17 cellular contexts compared by ENCODE assay signal in genomic region chr1:183197762-183198161, GRCh38. TPM values are rescaled to one million over a fixed set of nuclear protein-coding genes. Genes with fewer than 3 reads are reported as not detected.
DNase-seq lines count a peak whose midpoint lies in the region; ATAC-seq and TF ChIP-seq lines count a peak whose summit lies in the region.
"Had no signal": no experiment of that assay in that cellular context is flagged by ENCODE, and none has a peak within 500 bp of the region (broad histone marks: within the 10 kb centered on the region; RNA-seq: fewer than 3 reads in every experiment).

No MANE protein-coding gene starts in this region.

- peaks cover 55% of the 10 kb centered on the region for H3K4me1 ChIP-seq in RWPE2 (ENCODE audit: insufficient read depth, poor library complexity, severe bottlenecking)

- H3K27ac ChIP-seq in RWPE2 (ENCODE audit: poor library complexity, severe bottlenecking), result peak overlapping the region; percentile 96
- H3K27ac ChIP-seq in epithelial cell of prostate, result peak overlapping the region; percentile 98
- H3K27ac ChIP-seq: BLaER1, PC-9 had no signal

- H3K4me3 ChIP-seq in RWPE2 (ENCODE audit: severe bottlenecking), result no peak overlapping the region
- H3K4me3 ChIP-seq: BLaER1, MG63, PC-9 had no signal

- no TSS peak for BruUV-seq in Calu3 (replicated peaks; lab: Mats Ljungman, UMichigan)

- no peaks in the 10 kb centered on the region for H3K9me3 ChIP-seq in RWPE2 (ENCODE audit: severe bottlenecking)
- H3K9me3 ChIP-seq: BLaER1, MG63 had no signal

- no peak for ATAC-seq in RWPE2 (ENCODE audit: low read depth)
- ATAC-seq in stimulated activated naive CD8-positive, alpha-beta T cell treated with anti-CD3 and anti-CD28 coated beads, Interleukin-15, Interleukin-2, amounts not matched to agents 100 U/mL and 50 U/mL, for 24 hours, result no peak
- no peak for ATAC-seq in HG03565 (IDR thresholded peaks at IDR 0.05; ENCODE audit: unreplicated experiment)
- no peak for ATAC-seq in GM21515 (IDR thresholded peaks at IDR 0.05; ENCODE audit: unreplicated experiment)
- ATAC-seq: CD8-positive, alpha-beta T cell had no signal

- H3K27ac Mint-ChIP-seq in Calu3 (ENCODE audit: unreplicated experiment), result peak overlapping the region; percentile 52
- H3K27ac Mint-ChIP-seq in nephron progenitor cell, result peak overlapping the region; percentile 89
- H3K27ac Mint-ChIP-seq: CD8-positive, alpha-beta T cell had no signal

- H3K36me3 ChIP-seq in RWPE2 (ENCODE audit: low read depth), result peaks cover 84% of the 10 kb centered on the region
- H3K36me3 ChIP-seq: BLaER1, MG63 had no signal

- H3K27me3 ChIP-seq in RWPE2 (ENCODE audit: insufficient read depth, poor library complexity, severe bottlenecking), result no peaks in the 10 kb centered on the region
- H3K27me3 ChIP-seq: BLaER1, MG63 had no signal

- CTCF ChIA-PET in Calu3 (lab: Charles Lee), result no interaction called here

- TF ChIP-seq CTCF in Calu3 (IDR thresholded peaks at IDR 0.05; ENCODE audit: unreplicated experiment) (no peak), RWPE2 (IDR thresholded peaks at IDR 0.05; ENCODE audit: poor library complexity, severe bottlenecking) (no peak), nephron progenitor cell (IDR thresholded peaks at IDR 0.05) (no peak)

- H3K36me3 Mint-ChIP-seq in Calu3 (ENCODE audit: insufficient read depth, unreplicated experiment), result peaks cover 88% of the 10 kb centered on the region
- H3K36me3 Mint-ChIP-seq in nephron progenitor cell (ENCODE audit: low read depth), result no peaks in the 10 kb centered on the region
- H3K36me3 Mint-ChIP-seq: CD8-positive, alpha-beta T cell had no signal

- no peaks in the 10 kb centered on the region for H3K27me3 Mint-ChIP-seq in Calu3 (ENCODE audit: unreplicated experiment)
- H3K27me3 Mint-ChIP-seq in nephron progenitor cell (ENCODE audit: low read depth, poor library complexity), result no peaks in the 10 kb centered on the region

- no peak for DNase-seq in Calu3
- DNase-seq in RWPE2 (ENCODE audit: low spot score), result no peak
- DNase-seq in epithelial cell of prostate (ENCODE audit: low read depth, low spot score), result no peak
- no peak for DNase-seq in nephron progenitor cell
- DNase-seq in stimulated activated naive CD8-positive, alpha-beta T cell treated with anti-CD3 and anti-CD28 coated beads, Interleukin-15, Interleukin-2, amounts not matched to agents 100 U/mL and 50 U/mL, for 24 hours, result no peak
- no peak for DNase-seq in stimulated activated naive CD4-positive, alpha-beta T cell treated with Interleukin-2 at 50 U/mL for 16 hours (lab: John Stamatoyannopoulos, UW)
- DNase-seq: CD8-positive, alpha-beta T cell; GDM1; H7; NCI-H1092; NCI-H146; NCI-H2081; PC-9 had no signal

- peaks cover 71% of the 10 kb centered on the region for H3K4me1 Mint-ChIP-seq in Calu3 (ENCODE audit: low read depth, unreplicated experiment)
- H3K4me1 Mint-ChIP-seq in nephron progenitor cell, result peaks cover 69% of the 10 kb centered on the region

- H3K9me3 Mint-ChIP-seq in Calu3 (ENCODE audit: low read depth, unreplicated experiment) (no peaks in the 10 kb centered on the region), nephron progenitor cell (no peaks in the 10 kb centered on the region)
- H3K9me3 Mint-ChIP-seq: CD8-positive, alpha-beta T cell had no signal

- intact Hi-C loops in Calu3 (cut with micrococcal nuclease; ENCODE audit: unreplicated experiment), result no loop called here

- H3K4me3 Mint-ChIP-seq in Calu3 (ENCODE audit: low read depth, unreplicated experiment), result no peak overlapping the region
- peak overlapping the region; percentile 3 for H3K4me3 Mint-ChIP-seq in nephron progenitor cell
- H3K4me3 Mint-ChIP-seq: CD8-positive, alpha-beta T cell had no signal

RNA-seq across cellular contexts. Expression of gene LAMC2, which starts 11.7 kb away (rescaled TPM):
- 498 and 642 TPM in 2 replicates for total RNA-seq in Calu3 (2022)
- total RNA-seq: CD8-positive, alpha-beta T cell had no signal
